Comparison of ENCODE assay signal across 23 cellular contexts in genomic region chr15:73763893-73764292, GRCh38. TPM values are rescaled to one million over a fixed set of nuclear protein-coding genes. Genes with fewer than 3 reads are reported as not detected.
DNase-seq lines count a peak whose midpoint lies in the region; ATAC-seq and TF ChIP-seq lines count a peak whose summit lies in the region.
"Had no signal": no experiment of that assay in that cellular context is flagged by ENCODE, and none has a peak within 500 bp of the region (broad histone marks: within the 10 kb centered on the region; RNA-seq: fewer than 3 reads in every experiment).

No MANE protein-coding gene starts in this region.

- H3K4me3 ChIP-seq in lower lobe of right lung (no peak overlapping the region), testis (no peak overlapping the region)
- H3K4me3 ChIP-seq: MG63, PC-9 had no signal

- intact Hi-C loops in left cardiac atrium (cut with DNase I), result no loop called here
- intact Hi-C loops in lower lobe of right lung (cut with DNase I), result no loop called here
- intact Hi-C loops in testis (cut with DNase I; ENCODE audit: low total_unique reads), result no loop called here

- WGBS in testis, 2 donors, result 16 to 35% methylated on average over 3 of the region's 3 CpGs

- DNase-seq in globus pallidus (ENCODE audit: low spot score) (peak; percentile 58), left cardiac atrium (no peak), lower lobe of right lung (peak; percentile 37), testis (peak; percentile 77)
- no peak for DNase-seq in activated CD4-positive, alpha-beta T cell treated with anti-CD3 and anti-CD28 coated beads for 1 hour
- DNase-seq: CD4-positive, alpha-beta memory T cell; COR-L47; DMS53; KBM-7; MG63; NCI-H1105 treated with DMSO at 0.1 percent for 48 hours; NCI-H146; NCI-H1930; NCI-H2107; NCI-H446; NCI-H524 treated with DMSO at 0.1 percent for 48 hours; NCI-H774; NK-92 treated with Interleukin-12 subunit alpha and Interleukin-12 subunit beta, amount 100 ng/mL, for 24 hours; PC-9; SHP77 had no signal

- H3K27me3 ChIP-seq in lower lobe of right lung (ENCODE audit: low read depth), result peaks cover 4% of the 10 kb centered on the region
- H3K27me3 ChIP-seq in testis, result no peaks in the 10 kb centered on the region

- H3K36me3 ChIP-seq in lower lobe of right lung, result no peaks in the 10 kb centered on the region
- no peaks in the 10 kb centered on the region for H3K36me3 ChIP-seq in testis (ENCODE audit: low read depth, missing control alignments)
- H3K36me3 ChIP-seq: MG63 had no signal

- ATAC-seq in left cardiac atrium (peak; percentile 68 to 86), lower lobe of right lung (peak in 1 of 2 donors; percentile 54), GM21723 (IDR thresholded peaks at IDR 0.05; ENCODE audit: unreplicated experiment) (no peak), HG03280 (IDR thresholded peaks at IDR 0.05; ENCODE audit: unreplicated experiment) (no peak)

- H3K4me1 ChIP-seq in lower lobe of right lung (no peaks in the 10 kb centered on the region), testis (peaks cover 12% of the 10 kb centered on the region)

- no peaks in the 10 kb centered on the region for H3K9me3 ChIP-seq in lower lobe of right lung
- H3K9me3 ChIP-seq in testis, result no peaks in the 10 kb centered on the region
- H3K9me3 ChIP-seq: MG63 had no signal

- no peak overlapping the region for H3K27ac ChIP-seq in lower lobe of right lung
- H3K27ac ChIP-seq in testis, result no peak overlapping the region
- H3K27ac ChIP-seq: PC-9 had no signal

- TF ChIP-seq CTCF in lower lobe of right lung (IDR thresholded peaks at IDR 0.05) (no peak), testis (IDR thresholded peaks at IDR 0.05) (no peak)

- TF ChIP-seq POLR2A in testis (IDR thresholded peaks at IDR 0.05), result no peak

RNA-seq across cellular contexts. Expression of gene INSYN1, which starts 10.7 kb away (rescaled TPM):
- total RNA-seq in left cardiac atrium (10 to 100 TPM; 79.3 to 80.8 TPM), lower lobe of right lung (3.8 TPM), testis (10 to 100 TPM in 1 of 2 donors, 1 to 10 TPM in 1; 8.9 to 15.9 TPM)
- 18.9 TPM for polyA plus RNA-seq in testis (ENCODE audit: insufficient read depth, low read depth, low replicate concordance)
- total RNA-seq: CD4-positive, alpha-beta memory T cell; PC-9; RPMI7951 had no signal
- polyA plus RNA-seq: CD4-positive, alpha-beta memory T cell had no signal

Comparison
In these comparisons a context has a peak if more than half of its experiments do, and no peak if none do; other contexts are left out.
1. DNase-seq: peak in globus pallidus (single experiment), lower lobe of right lung (single experiment) and testis (single experiment); none in left cardiac atrium (single experiment) and activated CD4-positive, alpha-beta T cell treated with anti-CD3 and anti-CD28 coated beads for 1 hour (single experiment).
2. ATAC-seq: peak in left cardiac atrium (2 of 2); none in GM21723 (single experiment) and HG03280 (single experiment).
3. RNA of gene INSYN1, which starts 10.7 kb away (total RNA-seq): 79.3 to 80.8 TPM in left cardiac atrium; 8.9 to 15.9 TPM in testis and 3.8 TPM in lower lobe of right lung (single experiment); every median in the first group is over 4 times any median in the second.